Comparison of ENCODE assay signal across 24 cellular contexts in the genomic region with DNA sequence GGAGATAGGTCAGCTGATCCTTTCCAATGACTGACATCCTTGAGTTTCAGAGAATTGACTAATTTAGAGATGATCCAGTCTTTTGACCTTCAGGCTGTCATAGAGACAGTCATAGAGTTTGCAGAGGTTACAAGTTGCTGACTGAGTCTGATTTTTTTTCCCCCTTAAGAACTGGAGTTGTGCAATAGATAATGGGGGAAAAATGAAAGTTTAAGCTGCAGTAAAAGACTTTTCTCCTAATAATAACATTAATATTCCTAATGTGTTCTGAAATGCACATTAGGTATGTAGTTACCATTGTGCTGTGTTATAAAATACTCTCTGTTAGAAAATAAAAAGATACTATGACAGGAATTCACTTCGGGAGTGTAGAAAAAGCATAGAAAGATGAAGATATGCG.
DNase-seq lines count a peak whose midpoint lies in the region; TF ChIP-seq lines count a peak whose summit lies in the region.
"Had no signal": no experiment of that assay in that cellular context is flagged by ENCODE, and none has a peak within 500 bp of the region (broad histone marks: within the 10 kb centered on the region; RNA-seq: fewer than 3 reads in every experiment).

No MANE protein-coding gene starts in this region.

- H4K20me1 ChIP-seq in OCI-LY7 (ENCODE audit: insufficient read depth, low read length) = no peaks in the 10 kb centered on the region

- H3K36me3 ChIP-seq in SK-N-MC (ENCODE audit: insufficient read depth, low read length) (no peaks in the 10 kb centered on the region), OCI-LY7 (ENCODE audit: insufficient read depth, low read length) (no peaks in the 10 kb centered on the region)
- H3K36me3 ChIP-seq: BE2C, Peyer's patch, SJSA1 had no signal

- H3K4me2 ChIP-seq in OCI-LY7 (ENCODE audit: low read length) = no peak overlapping the region

- peak; percentile 10 for DNase-seq in NCI-H2227 treated with DMSO at 0.1 percent for 48 hours (lab: John Stamatoyannopoulos, UW)
- DNase-seq in NCI-H2227 (lab: John Stamatoyannopoulos, UW; ENCODE audit: unreplicated experiment) = no peak
- DNase-seq in SK-N-MC (ENCODE audit: low read depth, low spot score) = peak; percentile 57
- DNase-seq in fibroblast of the aortic adventitia (ENCODE audit: low read depth) = peak; percentile 3
- no peak for DNase-seq in erythroblast (lab: John Stamatoyannopoulos, UW)
- no peak for DNase-seq in OCI-LY7 (ENCODE audit: low spot score)
- no peak for DNase-seq in DMS53 (lab: John Stamatoyannopoulos, UW)
- DNase-seq: BE2C; CD4-positive, CD25-positive, alpha-beta regulatory T cell; COR-L47; DMS153; GF-D8; GM23248; KBM-7; MV-4-11; NCI-H1417; NCI-H187 treated with DMSO at 0.1 percent for 48 hours; NCI-H345; NCI-H524 treated with DMSO at 0.1 percent for 48 hours; Peyer's patch had no signal

- no peak overlapping the region for H3K4me3 Mint-ChIP-seq in nephron
- H3K4me3 Mint-ChIP-seq: CD4-positive, CD25-positive, alpha-beta regulatory T cell had no signal

- BruUV-seq in OCI-LY7 (replicated peaks; lab: Mats Ljungman, UMichigan) = no TSS peak

- intact Hi-C loops in OCI-LY7 (cut with micrococcal nuclease; ENCODE audit: unreplicated experiment) = no loop called here

- H3K9me2 ChIP-seq in OCI-LY7 (ENCODE audit: insufficient read depth, low read length) = no peaks in the 10 kb centered on the region

- CTCF ChIA-PET in OCI-LY7 (lab: Charles Lee; ENCODE audit: unreplicated experiment) = no interaction called here

- H2AFZ ChIP-seq in OCI-LY7 (ENCODE audit: low read length) = no peak overlapping the region
- H2AFZ ChIP-seq: GM23248 had no signal

- peaks cover 12% of the 10 kb centered on the region for H3K4me1 Mint-ChIP-seq in nephron
- H3K4me1 Mint-ChIP-seq: CD4-positive, CD25-positive, alpha-beta regulatory T cell had no signal

- H3K27me3 Mint-ChIP-seq in nephron (ENCODE audit: low read depth) = no peaks in the 10 kb centered on the region
- H3K27me3 Mint-ChIP-seq: CD4-positive, CD25-positive, alpha-beta regulatory T cell had no signal

- H3K79me2 ChIP-seq in OCI-LY7 (ENCODE audit: insufficient read depth, low read depth, low read length) = no peaks in the 10 kb centered on the region

- no peaks in the 10 kb centered on the region for H3K9me3 Mint-ChIP-seq in nephron

- H3K27ac ChIP-seq in SK-N-MC = peak overlapping the region; percentile 85
- no peak overlapping the region for H3K27ac ChIP-seq in OCI-LY7 (ENCODE audit: low read depth, low read length, poor library complexity, severe bottlenecking)
- H3K27ac ChIP-seq: 22Rv1, GM23248, Peyer's patch, SJSA1 had no signal

- no peak for TF ChIP-seq CTCF in fibroblast of the aortic adventitia (IDR thresholded peaks at IDR 0.05; ENCODE audit: insufficient read depth, low read length)
- TF ChIP-seq CTCF in nephron (IDR thresholded peaks at IDR 0.05; ENCODE audit: unreplicated experiment in 3 of 3) = no peak
- TF ChIP-seq CTCF in OCI-LY7 (conservative IDR thresholded peaks at IDR 0.05; ENCODE audit: low read length) = no peak

- H3K4me3 ChIP-seq in SK-N-MC (peak overlapping the region; percentile 67), fibroblast of the aortic adventitia (ENCODE audit: low read depth, low read length) (no peak overlapping the region), OCI-LY7 (ENCODE audit: low read depth, low read length, poor library complexity, severe bottlenecking) (no peak overlapping the region)
- H3K4me3 ChIP-seq: GM12878, GM23248, Peyer's patch, SJSA1 had no signal

- no peaks in the 10 kb centered on the region for H3K4me1 ChIP-seq in OCI-LY7 (ENCODE audit: insufficient read depth, low read length, poor library complexity, severe bottlenecking)
- H3K4me1 ChIP-seq: BE2C, Peyer's patch, SJSA1 had no signal

- H3K9me3 ChIP-seq in SK-N-MC (ENCODE audit: low read depth, low read length) (no peaks in the 10 kb centered on the region), OCI-LY7 (ENCODE audit: low read length) (peaks cover 7% of the 10 kb centered on the region; the same call in 1 of the 2 replicates)
- H3K9me3 ChIP-seq: BE2C, Peyer's patch, SJSA1 had no signal

- POLR2A ChIA-PET in OCI-LY7 (lab: Charles Lee) = no interaction called here

- H3K36me3 Mint-ChIP-seq in nephron (ENCODE audit: low read depth) = no peaks in the 10 kb centered on the region
- H3K36me3 Mint-ChIP-seq: CD4-positive, CD25-positive, alpha-beta regulatory T cell had no signal

- TF ChIP-seq POLR2A in erythroblast (IDR thresholded peaks at IDR 0.05; ENCODE audit: low read length) = no peak

- H3K9ac ChIP-seq in SK-N-MC (ENCODE audit: insufficient read length) = peak overlapping the region; percentile 48
- H3K9ac ChIP-seq: GM23248 had no signal

- H3K27ac Mint-ChIP-seq in nephron = peak overlapping the region; percentile 41 to 71 (median 55)
- H3K27ac Mint-ChIP-seq: CD4-positive, CD25-positive, alpha-beta regulatory T cell had no signal

Comparison
In these comparisons a context has a peak if more than half of its experiments do, and no peak if none do; other contexts are left out.
1. DNase-seq: peak in NCI-H2227 treated with DMSO at 0.1 percent for 48 hours (single experiment), SK-N-MC (single experiment) and fibroblast of the aortic adventitia (single experiment); none in NCI-H2227 (single experiment), erythroblast (0 of 2), OCI-LY7 (single experiment) and DMS53 (single experiment).